In genomic region chr22:45638834-45639746, GRCh38 we compare ENCODE assay signal across 1 cellular context.
TF ChIP-seq lines count a peak whose summit lies in the region.

No MANE protein-coding gene starts in this region.

TF ChIP-seq in HepG2, 621 proteins besides CTCF, POLR2A, EP300 and RAD21 (continued from another document and continues in another):
- TF ChIP-seq, protein P1, sequence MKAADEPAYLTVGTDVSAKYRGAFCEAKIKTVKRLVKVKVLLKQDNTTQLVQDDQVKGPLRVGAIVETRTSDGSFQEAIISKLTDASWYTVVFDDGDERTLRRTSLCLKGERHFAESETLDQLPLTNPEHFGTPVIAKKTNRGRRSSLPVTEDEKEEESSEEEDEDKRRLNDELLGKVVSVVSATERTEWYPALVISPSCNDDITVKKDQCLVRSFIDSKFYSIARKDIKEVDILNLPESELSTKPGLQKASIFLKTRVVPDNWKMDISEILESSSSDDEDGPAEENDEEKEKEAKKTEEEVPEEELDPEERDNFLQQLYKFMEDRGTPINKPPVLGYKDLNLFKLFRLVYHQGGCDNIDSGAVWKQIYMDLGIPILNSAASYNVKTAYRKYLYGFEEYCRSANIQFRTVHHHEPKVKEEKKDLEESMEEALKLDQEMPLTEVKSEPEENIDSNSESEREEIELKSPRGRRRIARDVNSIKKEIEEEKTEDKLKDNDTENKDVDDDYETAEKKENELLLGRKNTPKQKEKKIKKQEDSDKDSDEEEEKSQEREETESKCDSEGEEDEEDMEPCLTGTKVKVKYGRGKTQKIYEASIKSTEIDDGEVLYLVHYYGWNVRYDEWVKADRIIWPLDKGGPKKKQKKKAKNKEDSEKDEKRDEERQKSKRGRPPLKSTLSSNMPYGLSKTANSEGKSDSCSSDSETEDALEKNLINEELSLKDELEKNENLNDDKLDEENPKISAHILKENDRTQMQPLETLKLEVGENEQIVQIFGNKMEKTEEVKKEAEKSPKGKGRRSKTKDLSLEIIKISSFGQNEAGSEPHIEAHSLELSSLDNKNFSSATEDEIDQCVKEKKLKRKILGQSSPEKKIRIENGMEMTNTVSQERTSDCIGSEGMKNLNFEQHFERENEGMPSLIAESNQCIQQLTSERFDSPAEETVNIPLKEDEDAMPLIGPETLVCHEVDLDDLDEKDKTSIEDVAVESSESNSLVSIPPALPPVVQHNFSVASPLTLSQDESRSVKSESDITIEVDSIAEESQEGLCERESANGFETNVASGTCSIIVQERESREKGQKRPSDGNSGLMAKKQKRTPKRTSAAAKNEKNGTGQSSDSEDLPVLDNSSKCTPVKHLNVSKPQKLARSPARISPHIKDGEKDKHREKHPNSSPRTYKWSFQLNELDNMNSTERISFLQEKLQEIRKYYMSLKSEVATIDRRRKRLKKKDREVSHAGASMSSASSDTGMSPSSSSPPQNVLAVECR (CRISPR knock-in tag; IDR thresholded peaks at IDR 0.05; ENCODE audit: borderline replicate concordance), result peak; percentile 35; the same call in 1 of the 2 replicates
- TF ChIP-seq, protein P2, sequence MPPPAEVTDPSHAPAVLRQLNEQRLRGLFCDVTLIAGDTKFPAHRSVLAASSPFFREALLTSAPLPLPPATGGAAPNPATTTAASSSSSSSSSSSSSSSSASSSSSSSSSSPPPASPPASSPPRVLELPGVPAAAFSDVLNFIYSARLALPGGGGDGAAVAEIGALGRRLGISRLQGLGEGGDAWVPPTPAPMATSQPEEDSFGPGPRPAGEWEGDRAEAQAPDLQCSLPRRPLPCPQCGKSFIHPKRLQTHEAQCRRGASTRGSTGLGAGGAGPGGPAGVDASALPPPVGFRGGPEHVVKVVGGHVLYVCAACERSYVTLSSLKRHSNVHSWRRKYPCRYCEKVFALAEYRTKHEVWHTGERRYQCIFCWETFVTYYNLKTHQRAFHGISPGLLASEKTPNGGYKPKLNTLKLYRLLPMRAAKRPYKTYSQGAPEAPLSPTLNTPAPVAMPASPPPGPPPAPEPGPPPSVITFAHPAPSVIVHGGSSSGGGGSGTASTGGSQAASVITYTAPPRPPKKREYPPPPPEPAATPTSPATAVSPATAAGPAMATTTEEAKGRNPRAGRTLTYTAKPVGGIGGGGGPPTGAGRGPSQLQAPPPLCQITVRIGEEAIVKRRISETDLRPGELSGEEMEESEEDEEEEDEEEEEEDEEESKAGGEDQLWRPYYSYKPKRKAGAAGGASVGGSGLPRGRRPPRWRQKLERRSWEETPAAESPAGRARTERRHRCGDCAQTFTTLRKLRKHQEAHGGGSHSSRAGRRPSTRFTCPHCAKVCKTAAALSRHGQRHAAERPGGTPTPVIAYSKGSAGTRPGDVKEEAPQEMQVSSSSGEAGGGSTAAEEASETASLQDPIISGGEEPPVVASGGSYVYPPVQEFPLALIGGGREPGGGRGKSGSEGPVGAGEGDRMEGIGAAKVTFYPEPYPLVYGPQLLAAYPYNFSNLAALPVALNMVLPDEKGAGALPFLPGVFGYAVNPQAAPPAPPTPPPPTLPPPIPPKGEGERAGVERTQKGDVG (CRISPR knock-in tag; IDR thresholded peaks at IDR 0.05; ENCODE audit: borderline replicate concordance), result no peak
- no peak for TF ChIP-seq ATF4 (CRISPR knock-in tag; IDR thresholded peaks at IDR 0.05)
- TF ChIP-seq ATF3 (CRISPR knock-in tag; IDR thresholded peaks at IDR 0.05), result peak; percentile 42; the same call in 1 of the 2 replicates
- TF ChIP-seq MAFK (conservative IDR thresholded peaks at IDR 0.05 in 1 of 2, IDR thresholded peaks at IDR 0.05 in 1 of 2; ENCODE audit: low read length in 2 of 2), result peak; percentile 78 to 88
- TF ChIP-seq, protein P3, sequence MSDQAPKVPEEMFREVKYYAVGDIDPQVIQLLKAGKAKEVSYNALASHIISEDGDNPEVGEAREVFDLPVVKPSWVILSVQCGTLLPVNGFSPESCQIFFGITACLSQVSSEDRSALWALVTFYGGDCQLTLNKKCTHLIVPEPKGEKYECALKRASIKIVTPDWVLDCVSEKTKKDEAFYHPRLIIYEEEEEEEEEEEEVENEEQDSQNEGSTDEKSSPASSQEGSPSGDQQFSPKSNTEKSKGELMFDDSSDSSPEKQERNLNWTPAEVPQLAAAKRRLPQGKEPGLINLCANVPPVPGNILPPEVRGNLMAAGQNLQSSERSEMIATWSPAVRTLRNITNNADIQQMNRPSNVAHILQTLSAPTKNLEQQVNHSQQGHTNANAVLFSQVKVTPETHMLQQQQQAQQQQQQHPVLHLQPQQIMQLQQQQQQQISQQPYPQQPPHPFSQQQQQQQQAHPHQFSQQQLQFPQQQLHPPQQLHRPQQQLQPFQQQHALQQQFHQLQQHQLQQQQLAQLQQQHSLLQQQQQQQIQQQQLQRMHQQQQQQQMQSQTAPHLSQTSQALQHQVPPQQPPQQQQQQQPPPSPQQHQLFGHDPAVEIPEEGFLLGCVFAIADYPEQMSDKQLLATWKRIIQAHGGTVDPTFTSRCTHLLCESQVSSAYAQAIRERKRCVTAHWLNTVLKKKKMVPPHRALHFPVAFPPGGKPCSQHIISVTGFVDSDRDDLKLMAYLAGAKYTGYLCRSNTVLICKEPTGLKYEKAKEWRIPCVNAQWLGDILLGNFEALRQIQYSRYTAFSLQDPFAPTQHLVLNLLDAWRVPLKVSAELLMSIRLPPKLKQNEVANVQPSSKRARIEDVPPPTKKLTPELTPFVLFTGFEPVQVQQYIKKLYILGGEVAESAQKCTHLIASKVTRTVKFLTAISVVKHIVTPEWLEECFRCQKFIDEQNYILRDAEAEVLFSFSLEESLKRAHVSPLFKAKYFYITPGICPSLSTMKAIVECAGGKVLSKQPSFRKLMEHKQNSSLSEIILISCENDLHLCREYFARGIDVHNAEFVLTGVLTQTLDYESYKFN (CRISPR knock-in tag; conservative IDR thresholded peaks at IDR 0.05), result no peak
- TF ChIP-seq ATM (IDR thresholded peaks at IDR 0.05; ENCODE audit: borderline replicate concordance), result no peak
- no peak for TF ChIP-seq SOX6 (IDR thresholded peaks at IDR 0.05)
- no peak for TF ChIP-seq SOX6 (CRISPR knock-in tag; IDR thresholded peaks at IDR 0.05)
- TF ChIP-seq, protein P4, sequence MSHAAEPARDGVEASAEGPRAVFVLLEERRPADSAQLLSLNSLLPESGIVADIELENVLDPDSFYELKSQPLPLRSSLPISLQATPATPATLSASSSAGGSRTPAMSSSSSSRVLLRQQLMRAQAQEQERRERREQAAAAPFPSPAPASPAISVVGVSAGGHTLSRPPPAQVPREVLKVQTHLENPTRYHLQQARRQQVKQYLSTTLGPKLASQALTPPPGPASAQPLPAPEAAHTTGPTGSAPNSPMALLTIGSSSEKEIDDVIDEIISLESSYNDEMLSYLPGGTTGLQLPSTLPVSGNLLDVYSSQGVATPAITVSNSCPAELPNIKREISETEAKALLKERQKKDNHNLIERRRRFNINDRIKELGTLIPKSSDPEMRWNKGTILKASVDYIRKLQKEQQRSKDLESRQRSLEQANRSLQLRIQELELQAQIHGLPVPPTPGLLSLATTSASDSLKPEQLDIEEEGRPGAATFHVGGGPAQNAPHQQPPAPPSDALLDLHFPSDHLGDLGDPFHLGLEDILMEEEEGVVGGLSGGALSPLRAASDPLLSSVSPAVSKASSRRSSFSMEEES (CRISPR knock-in tag; IDR thresholded peaks at IDR 0.05), result 0 out of 2 replicates have a peak, but pooled peaks have one; percentile 23
- no peak for TF ChIP-seq ZNF260 (CRISPR knock-in tag; IDR thresholded peaks at IDR 0.05; ENCODE audit: borderline replicate concordance, low read depth)
- no peak for TF ChIP-seq CBX5 (CRISPR knock-in tag; IDR thresholded peaks at IDR 0.05; ENCODE audit: borderline replicate concordance)
- TF ChIP-seq, protein P5, sequence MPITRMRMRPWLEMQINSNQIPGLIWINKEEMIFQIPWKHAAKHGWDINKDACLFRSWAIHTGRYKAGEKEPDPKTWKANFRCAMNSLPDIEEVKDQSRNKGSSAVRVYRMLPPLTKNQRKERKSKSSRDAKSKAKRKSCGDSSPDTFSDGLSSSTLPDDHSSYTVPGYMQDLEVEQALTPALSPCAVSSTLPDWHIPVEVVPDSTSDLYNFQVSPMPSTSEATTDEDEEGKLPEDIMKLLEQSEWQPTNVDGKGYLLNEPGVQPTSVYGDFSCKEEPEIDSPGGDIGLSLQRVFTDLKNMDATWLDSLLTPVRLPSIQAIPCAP (CRISPR knock-in tag; IDR thresholded peaks at IDR 0.05; ENCODE audit: low read depth), result no peak
- TF ChIP-seq FOSL2 (CRISPR knock-in tag; IDR thresholded peaks at IDR 0.05), result peak; percentile 86
- TF ChIP-seq, protein P6, sequence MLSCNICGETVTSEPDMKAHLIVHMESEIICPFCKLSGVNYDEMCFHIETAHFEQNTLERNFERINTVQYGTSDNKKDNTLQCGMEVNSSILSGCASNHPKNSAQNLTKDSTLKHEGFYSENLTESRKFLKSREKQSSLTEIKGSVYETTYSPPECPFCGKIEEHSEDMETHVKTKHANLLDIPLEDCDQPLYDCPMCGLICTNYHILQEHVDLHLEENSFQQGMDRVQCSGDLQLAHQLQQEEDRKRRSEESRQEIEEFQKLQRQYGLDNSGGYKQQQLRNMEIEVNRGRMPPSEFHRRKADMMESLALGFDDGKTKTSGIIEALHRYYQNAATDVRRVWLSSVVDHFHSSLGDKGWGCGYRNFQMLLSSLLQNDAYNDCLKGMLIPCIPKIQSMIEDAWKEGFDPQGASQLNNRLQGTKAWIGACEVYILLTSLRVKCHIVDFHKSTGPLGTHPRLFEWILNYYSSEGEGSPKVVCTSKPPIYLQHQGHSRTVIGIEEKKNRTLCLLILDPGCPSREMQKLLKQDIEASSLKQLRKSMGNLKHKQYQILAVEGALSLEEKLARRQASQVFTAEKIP (CRISPR knock-in tag; IDR thresholded peaks at IDR 0.05; ENCODE audit: borderline replicate concordance), result no peak
- TF ChIP-seq ZNF780A (CRISPR knock-in tag; IDR thresholded peaks at IDR 0.05), result no peak
- TF ChIP-seq ZBTB40 (IDR thresholded peaks at IDR 0.05), result no peak
- TF ChIP-seq ZBTB40 (CRISPR knock-in tag; IDR thresholded peaks at IDR 0.05), result 0 out of 2 replicates have a peak, but pooled peaks have one; percentile 24
- TF ChIP-seq ZNF564 (CRISPR knock-in tag; IDR thresholded peaks at IDR 0.05), result no peak
- no peak for TF ChIP-seq CC2D1A (CRISPR knock-in tag; IDR thresholded peaks at IDR 0.05)
- TF ChIP-seq HDAC1 (CRISPR knock-in tag; IDR thresholded peaks at IDR 0.05), result no peak
- peak; percentile 42; the same call in 1 of the 2 replicates for TF ChIP-seq IKZF5 (CRISPR knock-in tag; IDR thresholded peaks at IDR 0.05)
